In the genomic region with DNA sequence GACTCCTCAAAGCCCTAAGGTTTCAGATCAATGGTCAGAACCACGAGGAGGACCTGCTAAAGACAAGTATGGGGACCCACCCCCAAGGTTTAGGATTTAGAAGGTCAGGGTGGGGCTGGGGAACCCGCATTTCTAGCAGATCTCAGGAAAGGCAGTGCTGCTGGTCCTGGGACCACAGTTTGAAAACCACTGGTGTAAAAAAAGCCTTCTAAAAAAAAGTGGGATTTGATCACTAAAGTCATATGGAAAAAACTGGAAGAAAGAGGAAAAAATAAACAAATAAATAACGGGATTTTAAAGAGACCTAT, we compare ENCODE assay signal across 1 cellular context.
TF ChIP-seq lines count a peak whose summit lies in the region.

No MANE protein-coding gene starts in this region.

TF ChIP-seq in GM23338, 12 proteins besides CTCF, POLR2A, EP300 and RAD21 (continued from another document):
- TF ChIP-seq, protein P1, sequence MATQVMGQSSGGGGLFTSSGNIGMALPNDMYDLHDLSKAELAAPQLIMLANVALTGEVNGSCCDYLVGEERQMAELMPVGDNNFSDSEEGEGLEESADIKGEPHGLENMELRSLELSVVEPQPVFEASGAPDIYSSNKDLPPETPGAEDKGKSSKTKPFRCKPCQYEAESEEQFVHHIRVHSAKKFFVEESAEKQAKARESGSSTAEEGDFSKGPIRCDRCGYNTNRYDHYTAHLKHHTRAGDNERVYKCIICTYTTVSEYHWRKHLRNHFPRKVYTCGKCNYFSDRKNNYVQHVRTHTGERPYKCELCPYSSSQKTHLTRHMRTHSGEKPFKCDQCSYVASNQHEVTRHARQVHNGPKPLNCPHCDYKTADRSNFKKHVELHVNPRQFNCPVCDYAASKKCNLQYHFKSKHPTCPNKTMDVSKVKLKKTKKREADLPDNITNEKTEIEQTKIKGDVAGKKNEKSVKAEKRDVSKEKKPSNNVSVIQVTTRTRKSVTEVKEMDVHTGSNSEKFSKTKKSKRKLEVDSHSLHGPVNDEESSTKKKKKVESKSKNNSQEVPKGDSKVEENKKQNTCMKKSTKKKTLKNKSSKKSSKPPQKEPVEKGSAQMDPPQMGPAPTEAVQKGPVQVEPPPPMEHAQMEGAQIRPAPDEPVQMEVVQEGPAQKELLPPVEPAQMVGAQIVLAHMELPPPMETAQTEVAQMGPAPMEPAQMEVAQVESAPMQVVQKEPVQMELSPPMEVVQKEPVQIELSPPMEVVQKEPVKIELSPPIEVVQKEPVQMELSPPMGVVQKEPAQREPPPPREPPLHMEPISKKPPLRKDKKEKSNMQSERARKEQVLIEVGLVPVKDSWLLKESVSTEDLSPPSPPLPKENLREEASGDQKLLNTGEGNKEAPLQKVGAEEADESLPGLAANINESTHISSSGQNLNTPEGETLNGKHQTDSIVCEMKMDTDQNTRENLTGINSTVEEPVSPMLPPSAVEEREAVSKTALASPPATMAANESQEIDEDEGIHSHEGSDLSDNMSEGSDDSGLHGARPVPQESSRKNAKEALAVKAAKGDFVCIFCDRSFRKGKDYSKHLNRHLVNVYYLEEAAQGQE (IDR thresholded peaks at IDR 0.05; ENCODE audit: unreplicated experiment) = no peak
- TF ChIP-seq EZH2 (IDR thresholded peaks at IDR 0.05; ENCODE audit: low read depth, unreplicated experiment) (no peak), JUNB (IDR thresholded peaks at IDR 0.05; ENCODE audit: unreplicated experiment) (no peak), CREB1 (CRISPR knock-in tag; IDR thresholded peaks at IDR 0.05; ENCODE audit: low read depth) (no peak), NANOG (IDR thresholded peaks at IDR 0.05; ENCODE audit: borderline replicate concordance) (no peak), ZNF114 (CRISPR knock-in tag; IDR thresholded peaks at IDR 0.05) (no peak)
